8 cellular contexts compared by ENCODE assay signal in genomic region chr2:64273524-64274398, GRCh38.
DNase-seq lines count a peak whose midpoint lies in the region; ATAC-seq and TF ChIP-seq lines count a peak whose summit lies in the region.

No MANE protein-coding gene starts in this region.

- peak overlapping the region; percentile 75 for H3K4me2 ChIP-seq in PC-3 (ENCODE audit: low read length)

- H3K4me3 Mint-ChIP-seq in endodermal cell: no peak overlapping the region

- no peaks in the 10 kb centered on the region for H3K9me3 ChIP-seq in PC-3 (ENCODE audit: low read length)
- H3K9me3 ChIP-seq in endodermal cell (ENCODE audit: control insufficient read depth, low read length): no peaks in the 10 kb centered on the region
- no peaks in the 10 kb centered on the region for H3K9me3 ChIP-seq in muscle layer of duodenum (ENCODE audit: control insufficient read depth in 1 of 2, low read length in 2 of 2)

- H3K9ac ChIP-seq in PC-3 (ENCODE audit: low read length) (no peak overlapping the region), endodermal cell (ENCODE audit: extremely low read depth, low read length, poor library complexity, severe bottlenecking) (no peak overlapping the region)

- intact Hi-C loops in PC-3 (cut with micrococcal nuclease): no loop called here

- H3F3A ChIP-seq in PC-3 (ENCODE audit: low read length, unreplicated experiment): peaks cover 10% of the 10 kb centered on the region

- no peaks in the 10 kb centered on the region for H3K9me2 ChIP-seq in PC-3 (replicated peaks; ENCODE audit: low read length)

- H2AFZ ChIP-seq in PC-3 (ENCODE audit: low read length): peak overlapping the region; percentile 39; the same call in 1 of the 2 replicates

- no peaks in the 10 kb centered on the region for H3K36me3 ChIP-seq in PC-3 (ENCODE audit: low read depth, low read length)
- H3K36me3 ChIP-seq in endodermal cell (ENCODE audit: control insufficient read depth, insufficient read depth, low read length): no peaks in the 10 kb centered on the region
- H3K36me3 ChIP-seq in muscle layer of duodenum (ENCODE audit: control insufficient read depth in 1 of 2, insufficient read depth in 2 of 2, low read length in 2 of 2): no peaks in the 10 kb centered on the region

- H3K27ac Mint-ChIP-seq in endodermal cell: peak overlapping the region; percentile 64

- no peaks in the 10 kb centered on the region for H3K27me3 Mint-ChIP-seq in endodermal cell (ENCODE audit: insufficient read depth)

- H3K27me3 ChIP-seq in PC-3 (ENCODE audit: low read length) (no peaks in the 10 kb centered on the region), endodermal cell (ENCODE audit: control insufficient read depth, insufficient read depth, low read length, poor library complexity, severe bottlenecking) (no peaks in the 10 kb centered on the region), muscle layer of duodenum (ENCODE audit: low read depth, low read length) (no peaks in the 10 kb centered on the region)

- H4K20me1 ChIP-seq in PC-3 (ENCODE audit: low read length): no peaks in the 10 kb centered on the region

- peak overlapping the region; percentile 76 for H3K27ac ChIP-seq in PC-3 (ENCODE audit: low read length)
- no peak overlapping the region for H3K27ac ChIP-seq in endodermal cell (ENCODE audit: low read depth, low read length)
- H3K27ac ChIP-seq in muscle layer of duodenum (ENCODE audit: low read length): peak overlapping the region; percentile 61

- POLR2A ChIA-PET in PC-3 (lab: Charles Lee; ENCODE audit: unreplicated experiment): interaction anchor here (0.6 kb wide), 1 partner anchor 53 kb away, joined by 4 read pairs; no protein-coding TSS in a partner anchor

- DNase-seq in DMS79 treated with DMSO at 0.1 percent for 48 hours (lab: John Stamatoyannopoulos, UW) (peak; percentile 73), PC-3 (peak; percentile 97), endodermal cell (peak; percentile 58)
- DNase-seq in stimulated activated CD4-positive, alpha-beta T cell treated with anti-CD3 and anti-CD28 coated beads, Interleukin-1b, Interleukin-23, amount 100 ng/mL, for 48 hours: no peak
- no peak for DNase-seq in stimulated activated CD4-positive, alpha-beta T cell treated with anti-CD3 and anti-CD28 coated beads, Interleukin-2, amount 100 ng/mL, for 48 hours

- H3K79me2 ChIP-seq in PC-3 (ENCODE audit: low read length): no peaks in the 10 kb centered on the region

- H3K4me1 Mint-ChIP-seq in endodermal cell: peaks cover 48% of the 10 kb centered on the region

- CTCF ChIA-PET in PC-3 (lab: Charles Lee): interaction anchor here (0.6 to 0.9 kb wide), 2 partner anchors 53 to 70 kb away, joined by 3 read pairs; no protein-coding TSS in a partner anchor

- TF ChIP-seq CTCF in PC-3 (conservative IDR thresholded peaks at IDR 0.05; ENCODE audit: low read depth, low read length) (no peak), endodermal cell (conservative IDR thresholded peaks at IDR 0.05) (no peak)

- H3K4me3 ChIP-seq in PC-3 (ENCODE audit: low read length): peak overlapping the region; percentile 36; the same call in 1 of the 2 replicates
- H3K4me3 ChIP-seq in endodermal cell (ENCODE audit: low read length): no peak overlapping the region
- peak overlapping the region; percentile 13 to 49 for H3K4me3 ChIP-seq in muscle layer of duodenum (ENCODE audit: low read depth in 1 of 2, low read length in 2 of 2)

- H3K9me3 Mint-ChIP-seq in endodermal cell: peaks cover 5% of the 10 kb centered on the region

- peak; percentile 91 for ATAC-seq in PC-3
- ATAC-seq in GM21367 (IDR thresholded peaks at IDR 0.05; ENCODE audit: unreplicated experiment): no peak
- no peak for ATAC-seq in GM19467 (IDR thresholded peaks at IDR 0.05; ENCODE audit: unreplicated experiment)

- peaks cover 10% of the 10 kb centered on the region for H3K36me3 Mint-ChIP-seq in endodermal cell (ENCODE audit: low read depth)

- 87 to 94% methylated on average over 3 to 6 of the region's 6 CpGs for WGBS in endodermal cell (ENCODE audit: insufficient coverage in 1 of 2, insufficient read length in 1 of 2), 2 experiments

- BruUV-seq in PC-3 (replicated peaks; lab: Mats Ljungman, UMichigan): no TSS peak

- H3K4me1 ChIP-seq in PC-3 (ENCODE audit: insufficient read depth, low read length): peaks cover 47% of the 10 kb centered on the region
- peaks cover 19% of the 10 kb centered on the region for H3K4me1 ChIP-seq in endodermal cell (ENCODE audit: control insufficient read depth, insufficient read depth, low read length)
- H3K4me1 ChIP-seq in muscle layer of duodenum (ENCODE audit: control insufficient read depth in 1 of 2, insufficient read depth in 2 of 2, low read length in 2 of 2): peaks cover 16 to 27% of the 10 kb centered on the region in 2 donors

Comparison
In these comparisons a context has a peak if more than half of its experiments do, and no peak if none do; other contexts are left out.
1. DNase-seq: peak in DMS79 treated with DMSO at 0.1 percent for 48 hours (single experiment), PC-3 (single experiment) and endodermal cell (single experiment); none in stimulated activated CD4-positive, alpha-beta T cell treated with anti-CD3 and anti-CD28 coated beads, Interleukin-1b, Interleukin-23, amount 100 ng/mL, for 48 hours (single experiment) and stimulated activated CD4-positive, alpha-beta T cell treated with anti-CD3 and anti-CD28 coated beads, Interleukin-2, amount 100 ng/mL, for 48 hours (0 of 2).